In genomic region chr18:6405237-6406074, GRCh38 we compare ENCODE assay signal across 15 cellular contexts. TPM values are rescaled to one million over a fixed set of nuclear protein-coding genes. Genes with fewer than 3 reads are reported as not detected.
DNase-seq lines count a peak whose midpoint lies in the region; ATAC-seq and TF ChIP-seq lines count a peak whose summit lies in the region.
"Had no signal": no experiment of that assay in that cellular context is flagged by ENCODE, and none has a peak within 500 bp of the region (broad histone marks: within the 10 kb centered on the region; RNA-seq: fewer than 3 reads in every experiment).

No MANE protein-coding gene starts in this region.

- no peak overlapping the region for H3K9ac ChIP-seq in endodermal cell (ENCODE audit: extremely low read depth, low read length, poor library complexity, severe bottlenecking)

- H3K9me3 ChIP-seq in endodermal cell (ENCODE audit: control insufficient read depth, low read length), result no peaks in the 10 kb centered on the region
- H3K9me3 ChIP-seq: tibial artery had no signal

- H3K27me3 ChIP-seq in endodermal cell (ENCODE audit: control insufficient read depth, insufficient read depth, low read length, poor library complexity, severe bottlenecking), result no peaks in the 10 kb centered on the region
- H3K27me3 ChIP-seq: tibial artery had no signal

- no peaks in the 10 kb centered on the region for H3K36me3 Mint-ChIP-seq in endodermal cell (ENCODE audit: low read depth)
- no peaks in the 10 kb centered on the region for H3K36me3 Mint-ChIP-seq in activated T-cell treated with anti-CD3 and anti-CD28 coated beads, Interleukin-2, amount 50 U/mL, for 4 hours (ENCODE audit: insufficient read depth)
- H3K36me3 Mint-ChIP-seq: mesothelial cell of epicardium had no signal

- ATAC-seq in sciatic nerve (peak; percentile 50), HG03108 (IDR thresholded peaks at IDR 0.05; ENCODE audit: unreplicated experiment) (no peak), HG03565 (IDR thresholded peaks at IDR 0.05; ENCODE audit: unreplicated experiment) (no peak)
- no peak for ATAC-seq in activated T-cell treated with anti-CD3 and anti-CD28 coated beads, Interleukin-2, amount 50 U/mL, for 4 hours
- ATAC-seq in stimulated activated naive CD8-positive, alpha-beta T cell treated with anti-CD3 and anti-CD28 coated beads, Interleukin-15, Interleukin-2, amounts not matched to agents 100 U/mL and 50 U/mL, for 24 hours, result no peak

- H3K27ac ChIP-seq in endodermal cell (ENCODE audit: low read depth, low read length), result peak overlapping the region; percentile 6
- H3K27ac ChIP-seq: PC-9, tibial artery had no signal

- no peaks in the 10 kb centered on the region for H3K36me3 ChIP-seq in endodermal cell (ENCODE audit: control insufficient read depth, insufficient read depth, low read length)
- H3K36me3 ChIP-seq: tibial artery had no signal

- no peaks in the 10 kb centered on the region for H3K27me3 Mint-ChIP-seq in endodermal cell (ENCODE audit: insufficient read depth)
- H3K27me3 Mint-ChIP-seq in activated T-cell treated with anti-CD3 and anti-CD28 coated beads, Interleukin-2, amount 50 U/mL, for 4 hours (ENCODE audit: low read depth), result no peaks in the 10 kb centered on the region
- H3K27me3 Mint-ChIP-seq: B cell had no signal

- peaks cover 10% of the 10 kb centered on the region for H3K4me1 Mint-ChIP-seq in endodermal cell
- no peaks in the 10 kb centered on the region for H3K4me1 Mint-ChIP-seq in activated T-cell treated with anti-CD3 and anti-CD28 coated beads, Interleukin-2, amount 50 U/mL, for 4 hours (ENCODE audit: low read depth)
- H3K4me1 Mint-ChIP-seq: mesothelial cell of epicardium had no signal

- H3K9me3 Mint-ChIP-seq in endodermal cell, result no peaks in the 10 kb centered on the region
- H3K9me3 Mint-ChIP-seq in activated T-cell treated with anti-CD3 and anti-CD28 coated beads, Interleukin-2, amount 50 U/mL, for 4 hours, result peaks cover 4% of the 10 kb centered on the region
- H3K9me3 Mint-ChIP-seq: mesothelial cell of epicardium had no signal

- no peaks in the 10 kb centered on the region for H3K4me1 ChIP-seq in endodermal cell (ENCODE audit: control insufficient read depth, insufficient read depth, low read length)

- no peak overlapping the region for H3K4me3 Mint-ChIP-seq in endodermal cell
- H3K4me3 Mint-ChIP-seq in activated T-cell treated with anti-CD3 and anti-CD28 coated beads, Interleukin-2, amount 50 U/mL, for 4 hours, result no peak overlapping the region
- H3K4me3 Mint-ChIP-seq: B cell, mesothelial cell of epicardium had no signal

- DNase-seq in Daoy (ENCODE audit: low read depth) (peak; percentile 17), NCI-H345 treated with DMSO at 0.1 percent for 48 hours (lab: John Stamatoyannopoulos, UW; ENCODE audit: unreplicated experiment) (peak; percentile 52), endodermal cell (no peak), sciatic nerve (ENCODE audit: low spot score) (no peak)
- DNase-seq in activated T-cell treated with anti-CD3 and anti-CD28 coated beads, Interleukin-2, amount 50 U/mL, for 4 hours, result no peak
- no peak for DNase-seq in stimulated activated naive CD8-positive, alpha-beta T cell treated with anti-CD3 and anti-CD28 coated beads, Interleukin-15, Interleukin-2, amounts not matched to agents 100 U/mL and 50 U/mL, for 24 hours
- DNase-seq: activated CD4-positive, CD25-positive, alpha-beta regulatory T cell treated with anti-CD3 and anti-CD28 coated beads, Interleukin-2, amount 50 U/mL, for 72 hours; NCI-H524; PC-9; T-helper 1 cell; tibial artery had no signal

- H3K4me3 ChIP-seq in endodermal cell (ENCODE audit: low read length), result no peak overlapping the region
- H3K4me3 ChIP-seq: PC-9, tibial artery had no signal

- TF ChIP-seq CTCF in endodermal cell (conservative IDR thresholded peaks at IDR 0.05), result no peak

- H3K27ac Mint-ChIP-seq in endodermal cell, result no peak overlapping the region
- H3K27ac Mint-ChIP-seq: B cell, mesothelial cell of epicardium had no signal

- intact Hi-C loops in sciatic nerve (cut with DNase I), result no loop called here

- WGBS in endodermal cell (ENCODE audit: insufficient coverage in 1 of 2, insufficient read length in 1 of 2), 2 experiments, result 81 to 90% methylated on average over 5 to 11 of the region's 11 CpGs

RNA-seq across cellular contexts. Expression of gene L3MBTL4, which starts 9.3 kb away (rescaled TPM):
- 2.8 and 3.4 TPM in 2 replicates for total RNA-seq in Daoy (2014; rRNA removed; shearing (Covaris generic))
- total RNA-seq in endodermal cell (1 to 10 TPM; 4.6 to 7.2 TPM), sciatic nerve (8.7 TPM)
- 0.61 TPM for polyA plus RNA-seq in endodermal cell (2013, experiment 1 of 2)
- 0.79 TPM for polyA plus RNA-seq in endodermal cell (2013, experiment 2 of 2)
- under 1 TPM; 0.40 to 0.49 (median 0.42) TPM for total RNA-seq in activated T-cell treated with anti-CD3 and anti-CD28 coated beads, Interleukin-2, amount 50 U/mL, for 4 hours
- total RNA-seq: PC-9 had no signal

Comparison
In these comparisons a context has a peak if more than half of its experiments do, and no peak if none do; other contexts are left out.
1. DNase-seq: peak in Daoy (single experiment) and NCI-H345 treated with DMSO at 0.1 percent for 48 hours (single experiment); none in endodermal cell (single experiment), sciatic nerve (single experiment), activated T-cell treated with anti-CD3 and anti-CD28 coated beads, Interleukin-2, amount 50 U/mL, for 4 hours (single experiment) and stimulated activated naive CD8-positive, alpha-beta T cell treated with anti-CD3 and anti-CD28 coated beads, Interleukin-15, Interleukin-2, amounts not matched to agents 100 U/mL and 50 U/mL, for 24 hours (single experiment).